ENCODE assay signal across 16 cellular contexts in genomic region chr2:180991820-180992219, GRCh38. TPM values are rescaled to one million over a fixed set of nuclear protein-coding genes. Genes with fewer than 3 reads are reported as not detected.
DNase-seq lines count a peak whose midpoint lies in the region; ATAC-seq and TF ChIP-seq lines count a peak whose summit lies in the region.
"Had no signal": no experiment of that assay in that cellular context is flagged by ENCODE, and none has a peak within 500 bp of the region (broad histone marks: within the 10 kb centered on the region; RNA-seq: fewer than 3 reads in every experiment).

No MANE protein-coding gene starts in this region.

- H3K79me2 ChIP-seq in MM.1S (ENCODE audit: low read length), result peaks cover 93% of the 10 kb centered on the region

- H4K20me1 ChIP-seq in MM.1S (ENCODE audit: insufficient read depth, low read length), result no peaks in the 10 kb centered on the region

- H3K4me3 ChIP-seq in MM.1S (ENCODE audit: low read length) (peak overlapping the region; percentile 31; the same call in 1 of the 2 replicates), ascending aorta (no peak overlapping the region)
- H3K4me3 ChIP-seq: skin epidermis, vagina had no signal

- H3K36me3 Mint-ChIP-seq in CD4-positive, alpha-beta T cell (ENCODE audit: low read depth), result peaks cover 40% of the 10 kb centered on the region

- TF ChIP-seq CTCF in MM.1S (IDR thresholded peaks at IDR 0.05; ENCODE audit: low read length), result no peak
- no peak for TF ChIP-seq CTCF in CD4-positive, alpha-beta T cell (IDR thresholded peaks at IDR 0.05)
- TF ChIP-seq CTCF in ascending aorta (IDR thresholded peaks at IDR 0.05), result no peak

- peaks cover 13% of the 10 kb centered on the region for H3F3A ChIP-seq in MM.1S (ENCODE audit: insufficient read depth, low read length)

- DNase-seq in MM.1S (peak; percentile 69), NCI-H1417 (lab: John Stamatoyannopoulos, UW) (no peak), AG08395 (ENCODE audit: low spot score) (no peak), ascending aorta (ENCODE audit: low spot score in 2 of 2) (no peak)
- DNase-seq in CD4-positive, alpha-beta T cell, result no peak
- DNase-seq: effector CD4-positive, alpha-beta T cell; GF-D8; NCI-H446 treated with DMSO at 0.1 percent for 48 hours; RPMI8226; T-helper 9 cell had no signal

- POLR2A ChIA-PET in CD4-positive, alpha-beta T cell (lab: Charles Lee), result interaction anchor here (0.8 to 1.0 kb wide), 2 partner anchors 11 to 12 kb away, joined by 3 to 4 read pairs; partner anchors contain the start of gene UBE2E3

- H3K27ac ChIP-seq in MM.1S (ENCODE audit: low read length) (peak overlapping the region; percentile 62; the same call in 1 of the 2 replicates), ascending aorta (peak overlapping the region in 1 of 2 donors; percentile 5)
- H3K27ac ChIP-seq in CD4-positive, alpha-beta T cell (ENCODE audit: low read depth, low read length), result no peak overlapping the region
- H3K27ac ChIP-seq: C4-2B, skin epidermis, vagina had no signal

- H2AFZ ChIP-seq in MM.1S (ENCODE audit: low read length), result no peak overlapping the region

- ATAC-seq in GM18867 (IDR thresholded peaks at IDR 0.05; ENCODE audit: unreplicated experiment) (peak; percentile 90), GM21447 (IDR thresholded peaks at IDR 0.05; ENCODE audit: unreplicated experiment) (peak; percentile 94), HG03025 (IDR thresholded peaks at IDR 0.05; ENCODE audit: low FRiP score, unreplicated experiment) (peak; percentile 92)
- ATAC-seq in CD4-positive, alpha-beta T cell (ENCODE audit: poor library complexity), result no peak

- peaks cover 5% of the 10 kb centered on the region; the same call in 1 of the 2 replicates for H3K36me3 ChIP-seq in MM.1S (replicated peaks; ENCODE audit: insufficient read depth, low read length)
- H3K36me3 ChIP-seq in ascending aorta, result no peaks in the 10 kb centered on the region
- H3K36me3 ChIP-seq: vagina had no signal

- H3K9me3 Mint-ChIP-seq in CD4-positive, alpha-beta T cell, result no peaks in the 10 kb centered on the region

- no peak overlapping the region for H3K27ac Mint-ChIP-seq in CD4-positive, alpha-beta T cell

- no peaks in the 10 kb centered on the region for H3K9me2 ChIP-seq in MM.1S (replicated peaks; ENCODE audit: insufficient read depth, low read length)

- H3K9me3 ChIP-seq in MM.1S (replicated peaks; ENCODE audit: insufficient read depth, low read length), result no peaks in the 10 kb centered on the region
- H3K9me3 ChIP-seq in CD4-positive, alpha-beta T cell (ENCODE audit: control insufficient read depth, low read length), result no peaks in the 10 kb centered on the region
- no peaks in the 10 kb centered on the region for H3K9me3 ChIP-seq in ascending aorta
- H3K9me3 ChIP-seq: vagina had no signal

- no peaks in the 10 kb centered on the region for H3K27me3 Mint-ChIP-seq in CD4-positive, alpha-beta T cell

- peak overlapping the region; percentile 11; the same call in 1 of the 2 replicates for H3K9ac ChIP-seq in MM.1S (ENCODE audit: low read length)

- CTCF ChIA-PET in CD4-positive, alpha-beta T cell (lab: Charles Lee), result no interaction called here

- H3K4me1 Mint-ChIP-seq in CD4-positive, alpha-beta T cell (ENCODE audit: low read depth), result peaks cover 35% of the 10 kb centered on the region

- no peak overlapping the region for H3K4me3 Mint-ChIP-seq in CD4-positive, alpha-beta T cell

- intact Hi-C loops in CD4-positive, alpha-beta T cell (cut with DNase I, micrococcal nuclease), result no loop called here
- intact Hi-C loops in ascending aorta (cut with DNase I), result no loop called here

- no peaks in the 10 kb centered on the region for H3K27me3 ChIP-seq in MM.1S (replicated peaks; ENCODE audit: insufficient read depth, low read length)
- H3K27me3 ChIP-seq in CD4-positive, alpha-beta T cell (ENCODE audit: control insufficient read depth, insufficient read depth, low read length), result no peaks in the 10 kb centered on the region
- H3K27me3 ChIP-seq in ascending aorta, result no peaks in the 10 kb centered on the region
- H3K27me3 ChIP-seq: vagina had no signal

- peak overlapping the region; percentile 71 for H3K4me2 ChIP-seq in MM.1S (ENCODE audit: low read depth, low read length)

- H3K4me1 ChIP-seq in MM.1S (ENCODE audit: low read length) (peaks cover 29% of the 10 kb centered on the region), ascending aorta (peaks cover 0 to 11% of the 10 kb centered on the region in 2 donors)

RNA-seq across cellular contexts. Expression of gene UBE2E3, which starts 11.4 kb away (rescaled TPM):
- 10 to 100 TPM; 20.5 TPM for total RNA-seq in CD4-positive, alpha-beta T cell
- 125 TPM for total RNA-seq in ascending aorta
